14 cellular contexts compared by ENCODE assay signal in the genomic region with DNA sequence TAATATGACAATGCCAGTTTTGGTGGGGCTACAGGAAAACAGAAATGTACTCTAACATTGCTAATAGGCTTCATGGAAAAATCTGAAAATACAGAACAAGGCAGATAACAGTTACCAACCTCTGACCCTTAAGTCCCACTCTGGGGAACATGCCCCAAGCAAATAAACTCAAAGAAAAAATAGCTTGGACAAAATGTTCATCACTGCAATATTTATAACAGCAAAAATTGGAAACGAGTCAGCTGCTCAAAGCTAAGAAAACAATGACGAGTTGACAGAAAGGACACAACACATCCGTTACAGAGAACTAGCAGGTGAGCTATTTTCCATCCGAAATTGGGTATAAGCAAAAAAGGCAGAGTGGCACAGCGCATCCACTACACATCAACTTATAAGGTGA.
"Had no signal": no experiment of that assay in that cellular context is flagged by ENCODE, and none has a peak within 500 bp of the region (broad histone marks: within the 10 kb centered on the region; RNA-seq: fewer than 3 reads in every experiment).

No MANE protein-coding gene starts in this region.

- DNase-seq: activated CD4-positive, alpha-beta T cell treated with anti-CD3 and anti-CD28 coated beads, Interleukin-2, amount 50 U/mL, for 1 hour; activated CD8-positive, alpha-beta memory T cell treated with anti-CD3 and anti-CD28 coated beads for 24 hours; activated naive CD8-positive, alpha-beta T cell treated with anti-CD3 and anti-CD28 coated beads for 36 hours; erythroblast; stimulated activated CD4-positive, alpha-beta T cell treated with anti-CD3 and anti-CD28 coated beads, Interleukin-15, amount 100 ng/mL, for 24 hours; stimulated activated CD4-positive, alpha-beta T cell treated with anti-CD3 and anti-CD28 coated beads, Interleukin-4, amount 100 ng/mL, for 1 hour; stimulated activated naive B cell treated with anti-CD40 and anti-IgM and Interleukin-4, amounts not matched to agents 10 μg/mL and 1 μg/mL and 100 μg/mL, for 72 hours; upper lobe of right lung had no signal

- H3K9me3 ChIP-seq: pancreas, upper lobe of right lung had no signal

- H3K36me3 Mint-ChIP-seq: mesothelial cell of epicardium had no signal

- H3K27ac Mint-ChIP-seq: activated naive CD8-positive, alpha-beta T cell treated with anti-CD3 and anti-CD28 coated beads for 36 hours; activated T-helper 1 cell treated with anti-CD3 and anti-CD28 coated beads, Interleukin-12 subunit alpha, Interleukin-12 subunit beta, Interleukin-2, Interleukin-4 antibody, amounts not matched to agents 30 ng/mL and 10 ng/mL and 1 ng/mL, durations not matched to agents 14 hours and 24 hours and 36 hours; stimulated activated naive B cell treated with anti-CD40 and anti-IgM and Interleukin-4, amounts not matched to agents 10 μg/mL and 1 μg/mL and 100 μg/mL, for 72 hours; T-helper 2 cell treated with Interferon-gamma antibody and Interleukin-4, amounts not matched to agents 5 μg/mL and 100 μg/mL, for 36 hours had no signal

- H3K27me3 ChIP-seq: pancreas, upper lobe of right lung had no signal

- ATAC-seq: pancreas, upper lobe of right lung had no signal

- H3K36me3 ChIP-seq: pancreas, upper lobe of right lung had no signal

- H3K4me3 Mint-ChIP-seq: activated naive CD8-positive, alpha-beta T cell treated with anti-CD3 and anti-CD28 coated beads for 36 hours; activated T-helper 1 cell treated with anti-CD3 and anti-CD28 coated beads, Interleukin-12 subunit alpha, Interleukin-12 subunit beta, Interleukin-2, Interleukin-4 antibody, amounts not matched to agents 30 ng/mL and 10 ng/mL and 1 ng/mL, durations not matched to agents 14 hours and 24 hours and 36 hours; mesothelial cell of epicardium; stimulated activated naive B cell treated with anti-CD40 and anti-IgM and Interleukin-4, amounts not matched to agents 10 μg/mL and 1 μg/mL and 100 μg/mL, for 72 hours; T-helper 2 cell treated with Interferon-gamma antibody and Interleukin-4, amounts not matched to agents 5 μg/mL and 100 μg/mL, for 36 hours had no signal

- H3K9me3 Mint-ChIP-seq: activated naive CD8-positive, alpha-beta T cell treated with anti-CD3 and anti-CD28 coated beads for 36 hours; activated T-helper 1 cell treated with anti-CD3 and anti-CD28 coated beads, Interleukin-12 subunit alpha, Interleukin-12 subunit beta, Interleukin-2, Interleukin-4 antibody, amounts not matched to agents 30 ng/mL and 10 ng/mL and 1 ng/mL, durations not matched to agents 14 hours and 24 hours and 36 hours; mesothelial cell of epicardium; stimulated activated naive B cell treated with anti-CD40 and anti-IgM and Interleukin-4, amounts not matched to agents 10 μg/mL and 1 μg/mL and 100 μg/mL, for 72 hours; T-helper 2 cell treated with Interferon-gamma antibody and Interleukin-4, amounts not matched to agents 5 μg/mL and 100 μg/mL, for 36 hours had no signal

- H3K27me3 Mint-ChIP-seq: activated naive CD8-positive, alpha-beta T cell treated with anti-CD3 and anti-CD28 coated beads for 36 hours; stimulated activated naive B cell treated with anti-CD40 and anti-IgM and Interleukin-4, amounts not matched to agents 10 μg/mL and 1 μg/mL and 100 μg/mL, for 72 hours had no signal

- H3K4me3 ChIP-seq: lung, pancreas, skin epidermis, upper lobe of right lung had no signal
